ENCODE assay signal across 20 cellular contexts in genomic region chr15:30870681-30871080, GRCh38. TPM values are rescaled to one million over a fixed set of nuclear protein-coding genes. Genes with fewer than 3 reads are reported as not detected.
DNase-seq lines count a peak whose midpoint lies in the region; TF ChIP-seq lines count a peak whose summit lies in the region.
"Had no signal": no experiment of that assay in that cellular context is flagged by ENCODE, and none has a peak within 500 bp of the region (broad histone marks: within the 10 kb centered on the region; RNA-seq: fewer than 3 reads in every experiment).

No MANE protein-coding gene starts in this region.

- TF ChIP-seq POLR2A in breast epithelium (IDR thresholded peaks at IDR 0.05) = no peak
- no peak for TF ChIP-seq POLR2A in prostate gland (IDR thresholded peaks at IDR 0.05)

- BruUV-seq in mammary epithelial cell (replicated peaks; lab: Mats Ljungman, UMichigan) (no TSS peak), PC-9 (replicated peaks; lab: Mats Ljungman, UMichigan) (no TSS peak)

- H3K79me2 ChIP-seq in mammary epithelial cell (ENCODE audit: insufficient read depth, low read length) (no peaks in the 10 kb centered on the region), PC-9 (ENCODE audit: low read depth) (no peaks in the 10 kb centered on the region)

- H3K36me3 ChIP-seq in mammary epithelial cell (ENCODE audit: insufficient read depth, low read length) = no peaks in the 10 kb centered on the region
- H3K36me3 ChIP-seq in breast epithelium = no peaks in the 10 kb centered on the region
- no peaks in the 10 kb centered on the region for H3K36me3 ChIP-seq in prostate gland
- no peaks in the 10 kb centered on the region for H3K36me3 ChIP-seq in PC-9 (ENCODE audit: low read depth)
- H3K36me3 ChIP-seq: BLaER1 had no signal

- in situ Hi-C loops in mammary epithelial cell (cut with MboI; ENCODE audit: low sequenced_read_pairs in 2 of 2) = no loop called here
- in situ Hi-C loops in GM13977 (cut with MboI; ENCODE audit: low pct_unique_long_range_greater_than_20kb, low sequenced_read_pairs, unreplicated experiment) = no loop called here

- H3K9me2 ChIP-seq in PC-9 (ENCODE audit: insufficient read depth) = no peaks in the 10 kb centered on the region

- no peaks in the 10 kb centered on the region for H3F3A ChIP-seq in PC-9 (ENCODE audit: insufficient read depth, low read depth)

- DNase-seq in mammary epithelial cell (peak; percentile 9), breast epithelium (ENCODE audit: low spot score in 2 of 2) (no peak), epithelial cell of esophagus (ENCODE audit: low read depth) (peak; percentile 44), prostate gland (ENCODE audit: low spot score) (peak; percentile 20), AG08396 (ENCODE audit: low spot score) (no peak), PC-9 (no peak), GM13977 (ENCODE audit: low spot score) (no peak)
- DNase-seq: 8988T; Caco-2; CD4-positive, CD25-positive, alpha-beta regulatory T cell; CD8-positive, alpha-beta T cell; DMS153; DMS79 treated with DMSO at 0.1 percent for 48 hours; GF-D8; GM23248; H7; HCEC 1CT had no signal

- 33% methylated on average over 1 of the region's 1 CpG for WGBS in mammary epithelial cell (ENCODE audit: low coverage, missing lambda C conversion rate)
- 62% methylated on average over 1 of the region's 1 CpG for WGBS in prostate gland

- H4K20me1 ChIP-seq in mammary epithelial cell (ENCODE audit: insufficient read depth, low read length) (no peaks in the 10 kb centered on the region), PC-9 (ENCODE audit: insufficient read depth) (no peaks in the 10 kb centered on the region)
- H4K20me1 ChIP-seq: BLaER1 had no signal

- no peak for TF ChIP-seq CTCF in mammary epithelial cell (conservative IDR thresholded peaks at IDR 0.05 in 1 of 2, IDR thresholded peaks at IDR 0.05 in 1 of 2; ENCODE audit: extremely low read depth in 1 of 2, insufficient read depth in 1 of 2, low read depth in 1 of 2, low read length in 2 of 2)
- no peak for TF ChIP-seq CTCF in breast epithelium (IDR thresholded peaks at IDR 0.05)
- TF ChIP-seq CTCF in VCaP (conservative IDR thresholded peaks at IDR 0.05) = no peak
- TF ChIP-seq CTCF in epithelial cell of esophagus (IDR thresholded peaks at IDR 0.05; ENCODE audit: insufficient read depth, low read depth, low read length, missing control alignments) = no peak
- no peak for TF ChIP-seq CTCF in prostate gland (IDR thresholded peaks at IDR 0.05)
- TF ChIP-seq CTCF in PC-9 (conservative IDR thresholded peaks at IDR 0.05) = no peak
- TF ChIP-seq CTCF in GM13977 (IDR thresholded peaks at IDR 0.05; ENCODE audit: extremely low read depth, insufficient read depth, missing control alignments) = no peak

- H3K4me2 ChIP-seq in mammary epithelial cell (ENCODE audit: insufficient read depth, low read depth, low read length) (no peak overlapping the region), PC-9 (no peak overlapping the region)
- H3K4me2 ChIP-seq: BLaER1 had no signal

- intact Hi-C loops in mammary epithelial cell (cut with micrococcal nuclease) (no loop called here), breast epithelium (cut with DNase I; ENCODE audit: low total_unique reads) (no loop called here), prostate gland (cut with DNase I) (no loop called here), PC-9 (cut with micrococcal nuclease; ENCODE audit: unreplicated experiment) (no loop called here)

- H3K27ac ChIP-seq in mammary epithelial cell (ENCODE audit: insufficient read depth, low read depth, low read length) = no peak overlapping the region
- H3K27ac ChIP-seq in breast epithelium = no peak overlapping the region
- peak overlapping the region; percentile 84 for H3K27ac ChIP-seq in VCaP
- H3K27ac ChIP-seq in prostate gland = peak overlapping the region in 1 of 2 donors; percentile 47
- no peak overlapping the region for H3K27ac ChIP-seq in PC-9
- H3K27ac ChIP-seq: BLaER1, C4-2B, GM23248 had no signal

- H3K9ac ChIP-seq in mammary epithelial cell (ENCODE audit: insufficient read depth, low read length) = no peak overlapping the region
- H3K9ac ChIP-seq: BLaER1, GM23248 had no signal

- H3K27me3 ChIP-seq in mammary epithelial cell (ENCODE audit: insufficient read depth, low read length) (no peaks in the 10 kb centered on the region), breast epithelium (no peaks in the 10 kb centered on the region), prostate gland (replicated peaks; ENCODE audit: insufficient read depth) (no peaks in the 10 kb centered on the region), PC-9 (ENCODE audit: insufficient read depth, low read depth) (peaks cover 18% of the 10 kb centered on the region)
- H3K27me3 ChIP-seq: BLaER1 had no signal

- POLR2A ChIA-PET in PC-9 (lab: Charles Lee; ENCODE audit: unreplicated experiment) = no interaction called here

- H3K9me3 ChIP-seq in mammary epithelial cell (replicated peaks; ENCODE audit: insufficient read depth, low read length) (no peaks in the 10 kb centered on the region), breast epithelium (no peaks in the 10 kb centered on the region), prostate gland (no peaks in the 10 kb centered on the region), PC-9 (ENCODE audit: insufficient read depth, low read depth) (no peaks in the 10 kb centered on the region)
- H3K9me3 ChIP-seq: BLaER1, Caco-2 had no signal

- H3K4me1 ChIP-seq in mammary epithelial cell (ENCODE audit: insufficient read depth, low read length) (no peaks in the 10 kb centered on the region), breast epithelium (no peaks in the 10 kb centered on the region), prostate gland (replicated peaks) (no peaks in the 10 kb centered on the region), PC-9 (replicated peaks; ENCODE audit: insufficient read depth) (no peaks in the 10 kb centered on the region)
- H3K4me1 ChIP-seq: BLaER1, Caco-2 had no signal

- dilution Hi-C loops in mammary epithelial cell (cut with HindIII; ENCODE audit: low sequenced_read_pairs) = no loop called here

- H3K4me3 ChIP-seq in mammary epithelial cell (replicated peaks in 1 of 3; ENCODE audit: insufficient read depth in 1 of 3, low read depth in 2 of 3, low read length in 3 of 3) (no peak overlapping the region), breast epithelium (no peak overlapping the region), epithelial cell of esophagus (ENCODE audit: low read length) (no peak overlapping the region), prostate gland (no peak overlapping the region), PC-9 (no peak overlapping the region)
- H3K4me3 ChIP-seq: BLaER1, GM23248 had no signal

- CTCF ChIA-PET in mammary epithelial cell (lab: Charles Lee; ENCODE audit: low non-redundant PET) = no interaction called here
- CTCF ChIA-PET in PC-9 (lab: Charles Lee) = no interaction called here

- H2AFZ ChIP-seq in mammary epithelial cell (ENCODE audit: low read depth, low read length) (no peak overlapping the region), PC-9 (no peak overlapping the region)
- H2AFZ ChIP-seq: GM23248 had no signal

RNA-seq across cellular contexts. Expression of gene FAN1, which starts 33.0 kb away (rescaled TPM):
- 10 to 100 TPM; 21.5 to 23.8 TPM for total RNA-seq in mammary epithelial cell
- 8.4 TPM for polyA plus RNA-seq in mammary epithelial cell
- 18.0 TPM for polyA minus RNA-seq in mammary epithelial cell
- total RNA-seq in breast epithelium = 10 to 100 TPM; 13.1 to 20.9 (median 15.4) TPM
- 10 to 100 TPM; 25.0 to 26.0 TPM for total RNA-seq in prostate gland
- 9.3 and 10.2 TPM in 2 replicates for total RNA-seq in PC-9 (2021)

Comparison
In these comparisons a context has a peak if more than half of its experiments do, and no peak if none do; other contexts are left out.
1. DNase-seq: peak in mammary epithelial cell (single experiment), epithelial cell of esophagus (single experiment) and prostate gland (single experiment); none in breast epithelium (0 of 2), AG08396 (single experiment), PC-9 (0 of 2) and GM13977 (single experiment).